14 cellular contexts compared by ENCODE assay signal in the genomic region with DNA sequence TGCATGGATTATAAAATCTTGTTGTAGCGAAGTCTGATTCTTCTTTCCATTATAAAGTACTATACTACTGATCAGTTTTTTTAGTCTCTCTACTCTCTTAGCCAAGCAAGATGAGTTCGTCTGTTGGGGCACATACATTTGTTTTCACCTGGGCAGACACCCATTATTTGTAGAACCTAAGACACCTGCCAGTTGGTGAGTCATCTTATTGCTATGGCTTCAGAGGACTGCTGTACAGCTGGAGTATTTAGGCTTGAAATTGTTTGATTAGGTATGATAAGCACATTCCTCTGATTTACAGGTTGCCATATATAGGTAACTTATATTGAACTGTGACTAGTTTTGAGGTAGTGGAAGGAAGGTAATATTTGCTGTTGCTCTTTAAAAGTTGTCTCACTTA. TPM values are rescaled to one million over a fixed set of nuclear protein-coding genes. Genes with fewer than 3 reads are reported as not detected.
A peak's percentile ranks its signal among the peaks of the same experiment; 100 is the strongest.
DNase-seq lines count a peak whose midpoint lies in the region; ATAC-seq and TF ChIP-seq lines count a peak whose summit lies in the region.
"Had no signal": no experiment of that assay in that cellular context is flagged by ENCODE, and none has a peak within 500 bp of the region (broad histone marks: within the 10 kb centered on the region; RNA-seq: fewer than 3 reads in every experiment).

No MANE protein-coding gene starts in this region.

- TF ChIP-seq CTCF in PC-9 (conservative IDR thresholded peaks at IDR 0.05) (no peak), GM23338 (conservative IDR thresholded peaks at IDR 0.05; ENCODE audit: low read depth in 2 of 2) (no peak), esophagus muscularis mucosa (IDR thresholded peaks at IDR 0.05) (no peak)

- no peak overlapping the region for H3K4me3 Mint-ChIP-seq in stimulated activated naive CD8-positive, alpha-beta T cell treated with anti-CD3 and anti-CD28 coated beads, Interleukin-15, Interleukin-2, amounts not matched to agents 100 ng/mL and 50 ng/mL, for 24 hours
- no peak overlapping the region for H3K4me3 Mint-ChIP-seq in stimulated activated naive CD8-positive, alpha-beta T cell treated with anti-CD3 and anti-CD28 coated beads, Interleukin-15, amount 100 ng/mL, for 72 hours
- no peak overlapping the region for H3K4me3 Mint-ChIP-seq in GM23338
- H3K4me3 Mint-ChIP-seq: stimulated activated memory B cell treated with anti-CD40 and anti-IgM and Interleukin-4, amounts not matched to agents 10 μg/mL and 1 μg/mL and 100 μg/mL, for 72 hours had no signal

- ATAC-seq in stimulated activated naive CD8-positive, alpha-beta T cell treated with anti-CD3 and anti-CD28 coated beads, Interleukin-15, amount 100 ng/mL, for 72 hours = no peak
- ATAC-seq in GM23338 = no peak
- ATAC-seq: stimulated activated memory B cell treated with anti-CD40 and anti-IgM and Interleukin-4, amounts not matched to agents 10 μg/mL and 1 μg/mL and 100 μg/mL, for 72 hours had no signal

- H3K27ac ChIP-seq in PC-9 (peak overlapping the region; percentile 46), GM23338 (ENCODE audit: low read depth) (no peak overlapping the region), esophagus muscularis mucosa (replicated peaks in 1 of 4) (no peak overlapping the region)
- H3K27ac ChIP-seq: coronary artery, HL-60 had no signal

- DNase-seq in stimulated activated naive CD8-positive, alpha-beta T cell treated with anti-CD3 and anti-CD28 coated beads, Interleukin-15, amount 100 ng/mL, for 72 hours = no peak
- peak; percentile 29 to 100 for DNase-seq in PC-9
- peak; percentile 8 for DNase-seq in iPS-NIHi11 (ENCODE audit: low spot score)
- no peak for DNase-seq in HuH-7.5 (ENCODE audit: low spot score)
- no peak for DNase-seq in GM23338 (ENCODE audit: low spot score)
- DNase-seq in esophagus muscularis mucosa (ENCODE audit: extremely low spot score) = no peak
- DNase-seq in GF-D8 (lab: John Stamatoyannopoulos, UW) = no peak
- DNase-seq: DMS79 treated with DMSO at 0.1 percent for 48 hours, GOT3 had no signal

- H3K79me2 ChIP-seq in PC-9 (ENCODE audit: low read depth) (peaks cover 89% of the 10 kb centered on the region), GM23338 (replicated peaks; ENCODE audit: insufficient read depth) (peaks cover 100% of the 10 kb centered on the region)

- H3K4me1 ChIP-seq in PC-9 (replicated peaks; ENCODE audit: insufficient read depth) = peaks cover 46% of the 10 kb centered on the region
- H3K4me1 ChIP-seq in GM23338 (ENCODE audit: insufficient read depth) = no peaks in the 10 kb centered on the region
- peaks cover 10 to 24% (median 17%) of the 10 kb centered on the region in 4 donors for H3K4me1 ChIP-seq in esophagus muscularis mucosa

- H3K27ac Mint-ChIP-seq in stimulated activated naive CD8-positive, alpha-beta T cell treated with anti-CD3 and anti-CD28 coated beads, Interleukin-15, Interleukin-2, amounts not matched to agents 100 ng/mL and 50 ng/mL, for 24 hours = peak overlapping the region; percentile 29
- no peak overlapping the region for H3K27ac Mint-ChIP-seq in stimulated activated naive CD8-positive, alpha-beta T cell treated with anti-CD3 and anti-CD28 coated beads, Interleukin-15, amount 100 ng/mL, for 72 hours
- no peak overlapping the region; the same call in 1 of the 2 replicates for H3K27ac Mint-ChIP-seq in GM23338
- H3K27ac Mint-ChIP-seq: stimulated activated memory B cell treated with anti-CD40 and anti-IgM and Interleukin-4, amounts not matched to agents 10 μg/mL and 1 μg/mL and 100 μg/mL, for 72 hours had no signal

- 56% methylated on average over 2 of the region's 2 CpGs for WGBS in esophagus muscularis mucosa

- TF ChIP-seq POLR2A in esophagus muscularis mucosa (IDR thresholded peaks at IDR 0.05; ENCODE audit: low read depth) = no peak

- no peak overlapping the region for H2AFZ ChIP-seq in PC-9
- H2AFZ ChIP-seq in GM23338 = no peak overlapping the region

- CTCF ChIA-PET in PC-9 (lab: Charles Lee) = no interaction called here

- H3F3A ChIP-seq in PC-9 (ENCODE audit: insufficient read depth, low read depth) = peaks cover 45% of the 10 kb centered on the region
- H3F3A ChIP-seq in GM23338 (replicated peaks; ENCODE audit: low read depth) = no peaks in the 10 kb centered on the region

- H3K9me3 ChIP-seq in PC-9 (ENCODE audit: insufficient read depth, low read depth) (no peaks in the 10 kb centered on the region), esophagus muscularis mucosa (no peaks in the 10 kb centered on the region)

- peaks cover 32% of the 10 kb centered on the region for H3K36me3 ChIP-seq in PC-9 (ENCODE audit: low read depth)
- 0 out of 2 replicates have a peak, but pooled peaks cover 14% of the 10 kb centered on the region for H3K36me3 ChIP-seq in GM23338 (ENCODE audit: insufficient read depth)
- peaks cover 0 to 16% (median 10%) of the 10 kb centered on the region in 4 donors for H3K36me3 ChIP-seq in esophagus muscularis mucosa

- no TSS peak for BruUV-seq in PC-9 (replicated peaks; lab: Mats Ljungman, UMichigan)

- H3K9me3 Mint-ChIP-seq in stimulated activated naive CD8-positive, alpha-beta T cell treated with anti-CD3 and anti-CD28 coated beads, Interleukin-15, Interleukin-2, amounts not matched to agents 100 ng/mL and 50 ng/mL, for 24 hours = no peaks in the 10 kb centered on the region
- H3K9me3 Mint-ChIP-seq in stimulated activated naive CD8-positive, alpha-beta T cell treated with anti-CD3 and anti-CD28 coated beads, Interleukin-15, amount 100 ng/mL, for 72 hours = no peaks in the 10 kb centered on the region
- no peaks in the 10 kb centered on the region for H3K9me3 Mint-ChIP-seq in GM23338
- H3K9me3 Mint-ChIP-seq: stimulated activated memory B cell treated with anti-CD40 and anti-IgM and Interleukin-4, amounts not matched to agents 10 μg/mL and 1 μg/mL and 100 μg/mL, for 72 hours had no signal

- peaks cover 45% of the 10 kb centered on the region for H3K36me3 Mint-ChIP-seq in stimulated activated naive CD8-positive, alpha-beta T cell treated with anti-CD3 and anti-CD28 coated beads, Interleukin-15, Interleukin-2, amounts not matched to agents 100 ng/mL and 50 ng/mL, for 24 hours (ENCODE audit: low read depth)
- peaks cover 33% of the 10 kb centered on the region; the same call in 2 of the 3 replicates for H3K36me3 Mint-ChIP-seq in GM23338 (ENCODE audit: low read depth)

- intact Hi-C loops in PC-9 (cut with micrococcal nuclease; ENCODE audit: unreplicated experiment) = no loop called here
- intact Hi-C loops in esophagus muscularis mucosa (cut with DNase I) = no loop called here

- H3K4me2 ChIP-seq in PC-9 (peak overlapping the region; percentile 42), GM23338 (no peak overlapping the region)

- no peak for TF ChIP-seq EP300 in esophagus muscularis mucosa (IDR thresholded peaks at IDR 0.05)

- POLR2A ChIA-PET in PC-9 (lab: Charles Lee; ENCODE audit: unreplicated experiment) = no interaction called here

- no peaks in the 10 kb centered on the region for H3K9me2 ChIP-seq in PC-9 (ENCODE audit: insufficient read depth)
- H3K9me2 ChIP-seq in GM23338 (ENCODE audit: insufficient read depth) = no peaks in the 10 kb centered on the region

- no peaks in the 10 kb centered on the region for H3K27me3 Mint-ChIP-seq in stimulated activated naive CD8-positive, alpha-beta T cell treated with anti-CD3 and anti-CD28 coated beads, Interleukin-15, Interleukin-2, amounts not matched to agents 100 ng/mL and 50 ng/mL, for 24 hours
- H3K27me3 Mint-ChIP-seq in stimulated activated naive CD8-positive, alpha-beta T cell treated with anti-CD3 and anti-CD28 coated beads, Interleukin-15, amount 100 ng/mL, for 72 hours = no peaks in the 10 kb centered on the region
- H3K27me3 Mint-ChIP-seq in GM23338 (ENCODE audit: insufficient read depth, low read depth, poor library complexity) = peaks cover 4% of the 10 kb centered on the region
- H3K27me3 Mint-ChIP-seq: stimulated activated memory B cell treated with anti-CD40 and anti-IgM and Interleukin-4, amounts not matched to agents 10 μg/mL and 1 μg/mL and 100 μg/mL, for 72 hours had no signal

- H3K4me3 ChIP-seq in PC-9 (no peak overlapping the region), GM23338 (no peak overlapping the region), esophagus muscularis mucosa (no peak overlapping the region)
- H3K4me3 ChIP-seq: coronary artery, SK-N-MC had no signal

- H3K27me3 ChIP-seq in PC-9 (ENCODE audit: insufficient read depth, low read depth) = no peaks in the 10 kb centered on the region
- no peaks in the 10 kb centered on the region for H3K27me3 ChIP-seq in GM23338 (ENCODE audit: insufficient read depth)
- H3K27me3 ChIP-seq in esophagus muscularis mucosa = no peaks in the 10 kb centered on the region

- peaks cover 36% of the 10 kb centered on the region for H3K4me1 Mint-ChIP-seq in stimulated activated naive CD8-positive, alpha-beta T cell treated with anti-CD3 and anti-CD28 coated beads, Interleukin-15, Interleukin-2, amounts not matched to agents 100 ng/mL and 50 ng/mL, for 24 hours (ENCODE audit: low read depth)
- H3K4me1 Mint-ChIP-seq in stimulated activated naive CD8-positive, alpha-beta T cell treated with anti-CD3 and anti-CD28 coated beads, Interleukin-15, amount 100 ng/mL, for 72 hours = peaks cover 23% of the 10 kb centered on the region
- no peaks in the 10 kb centered on the region for H3K4me1 Mint-ChIP-seq in GM23338

- H4K20me1 ChIP-seq in PC-9 (ENCODE audit: insufficient read depth) (peaks cover 23% of the 10 kb centered on the region; the same call in 1 of the 2 replicates), GM23338 (replicated peaks; ENCODE audit: insufficient read depth) (peaks cover 50% of the 10 kb centered on the region)

TF ChIP-seq in GM23338, 12 proteins besides CTCF, POLR2A, EP300 and RAD21 (continues in another document):
- TF ChIP-seq STAT1 (IDR thresholded peaks at IDR 0.05; ENCODE audit: unreplicated experiment) = no peak
- no peak for TF ChIP-seq POLR2AphosphoS5 (IDR thresholded peaks at IDR 0.05; ENCODE audit: low read depth)
- TF ChIP-seq ZNF114 (CRISPR knock-in tag; IDR thresholded peaks at IDR 0.05) = no peak

RNA-seq across cellular contexts. Expression of gene RBM15, which starts 17.2 kb away (rescaled TPM):
- total RNA-seq in PC-9 (2021) (42.7 and 43.1 TPM in 2 replicates), esophagus muscularis mucosa (10 to 100 TPM; 20.6 to 26.6 (median 24.2) TPM)
- total RNA-seq in GM23338 (2014; rRNA removed; shearing (Covaris generic)) = 68.3 and 84.0 TPM in 2 replicates
- polyA plus RNA-seq in GM23338 (2016; fragmentation: Nextera tagmentation; extraction: Ambion mirVana) = 20.6 and 20.8 TPM in 2 replicates

RNA-seq across cellular contexts. Expression of gene SLC16A4, which starts 34.4 kb away (rescaled TPM):
- total RNA-seq in PC-9 (2021) (24.6 and 32.7 TPM in 2 replicates), esophagus muscularis mucosa (1 to 10 TPM; 5.8 to 8.8 (median 8.4) TPM)
- 0.50 and 0.94 TPM in 2 replicates for total RNA-seq in GM23338 (2014; rRNA removed; shearing (Covaris generic))
- polyA plus RNA-seq in GM23338 (2016; fragmentation: Nextera tagmentation; extraction: Ambion mirVana) = 1.5 and 1.6 TPM in 2 replicates

RNA-seq across cellular contexts. Expression of gene LAMTOR5, which starts 51.1 kb away (rescaled TPM):
- total RNA-seq in PC-9 (2021) = 140 and 160 TPM in 2 replicates
- total RNA-seq in GM23338 (2014; rRNA removed; shearing (Covaris generic)) = 41.0 and 52.6 TPM in 2 replicates
- polyA plus RNA-seq in GM23338 (2016; fragmentation: Nextera tagmentation; extraction: Ambion mirVana) = 246 and 263 TPM in 2 replicates
- 100 to 1,000 TPM in 1 of 4 donors, 10 to 100 TPM in 3; 59.9 to 113 (median 71.0) TPM for total RNA-seq in esophagus muscularis mucosa

Comparison
In these comparisons a context has a peak if more than half of its experiments do, and no peak if none do; other contexts are left out.
1. DNase-seq: peak in PC-9 (2 of 2) and iPS-NIHi11 (single experiment); none in stimulated activated naive CD8-positive, alpha-beta T cell treated with anti-CD3 and anti-CD28 coated beads, Interleukin-15, amount 100 ng/mL, for 72 hours (0 of 2), HuH-7.5 (single experiment), GM23338 (single experiment), esophagus muscularis mucosa (single experiment) and GF-D8 (single experiment).